9 cellular contexts compared by ENCODE assay signal in the genomic region with DNA sequence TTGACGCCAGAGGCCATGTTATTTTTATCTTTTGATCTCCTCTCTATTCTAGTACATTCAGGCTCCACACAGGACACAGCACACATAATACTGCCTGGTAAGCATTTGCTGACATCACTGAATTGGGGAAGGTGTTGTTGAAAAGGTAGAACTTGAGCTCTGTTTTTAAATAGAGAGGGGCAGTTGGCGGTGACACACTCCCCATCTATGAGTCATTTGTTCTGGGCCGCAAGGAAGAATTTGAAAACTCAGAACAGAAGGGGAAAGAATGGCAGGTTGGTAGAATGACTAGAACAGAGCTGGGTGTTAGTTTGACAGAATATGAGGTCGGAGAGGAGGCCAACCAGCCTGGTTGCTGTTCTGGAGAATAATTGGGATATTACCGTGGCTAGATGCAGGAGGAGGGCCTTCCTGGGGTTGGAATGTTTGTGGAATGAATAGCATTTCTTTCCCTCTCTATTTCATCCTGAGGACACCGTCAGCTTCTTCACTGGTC. TPM values are rescaled to one million over a fixed set of nuclear protein-coding genes. Genes with fewer than 3 reads are reported as not detected.
A peak's percentile ranks its signal among the peaks of the same experiment; 100 is the strongest.
DNase-seq lines count a peak whose midpoint lies in the region; ATAC-seq and TF ChIP-seq lines count a peak whose summit lies in the region.
"Had no signal": no experiment of that assay in that cellular context is flagged by ENCODE, and none has a peak within 500 bp of the region (broad histone marks: within the 10 kb centered on the region; RNA-seq: fewer than 3 reads in every experiment).

No MANE protein-coding gene starts in this region.

- POLR2A ChIA-PET in GM10248 (lab: Yijun Ruan, JAX) = no interaction called here

- intact Hi-C loops in lower lobe of right lung (cut with DNase I) = no loop called here
- intact Hi-C loops in aorta (cut with DNase I) = no loop called here

- no peaks in the 10 kb centered on the region for H3K36me3 ChIP-seq in lower lobe of right lung
- no peaks in the 10 kb centered on the region for H3K36me3 ChIP-seq in aorta (ENCODE audit: control insufficient read depth in 1 of 2, insufficient read depth in 2 of 2, low read length in 1 of 2)

- in situ Hi-C loops in astrocyte of the spinal cord (cut with HindIII; ENCODE audit: low sequenced_read_pairs) = no loop called here

- ATAC-seq in lower lobe of right lung = peak; percentile 34 to 72
- peak; percentile 44 for ATAC-seq in aorta (ENCODE audit: low FRiP score)

- no peaks in the 10 kb centered on the region for H3K27me3 ChIP-seq in lower lobe of right lung (ENCODE audit: low read depth)
- no peaks in the 10 kb centered on the region for H3K27me3 ChIP-seq in aorta (ENCODE audit: control insufficient read depth in 1 of 2, insufficient read depth in 2 of 2, low read length in 1 of 2)

- CTCF ChIA-PET in GM10248 (lab: Yijun Ruan, JAX) = interaction anchor here (0.8 to 2.2 kb wide), 6 partner anchors 11 to 236 kb away, joined by 3 to 7 read pairs (median 3); no protein-coding TSS in a partner anchor

- TF ChIP-seq CTCF in astrocyte of the spinal cord (IDR thresholded peaks at IDR 0.05; ENCODE audit: low read depth, low read length) (no peak), lower lobe of right lung (IDR thresholded peaks at IDR 0.05) (no peak), GM10248 (IDR thresholded peaks at IDR 0.05; ENCODE audit: control extremely low read depth, extremely low read depth, low read depth, missing control alignments) (no peak)

- peaks cover 22% of the 10 kb centered on the region for H3K4me1 ChIP-seq in lower lobe of right lung
- peaks cover 0 to 2% of the 10 kb centered on the region in 2 donors for H3K4me1 ChIP-seq in aorta (ENCODE audit: control insufficient read depth in 1 of 2, insufficient read depth in 2 of 2, low read length in 2 of 2)

- H3K9me3 ChIP-seq in lower lobe of right lung = no peaks in the 10 kb centered on the region
- no peaks in the 10 kb centered on the region for H3K9me3 ChIP-seq in aorta (ENCODE audit: control insufficient read depth, low read length)

- peak; percentile 7 for DNase-seq in stimulated activated CD4-positive, alpha-beta T cell treated with anti-CD3 and anti-CD28 coated beads, Interleukin-1b, Interleukin-23, amount 100 ng/mL, for 48 hours
- no peak for DNase-seq in stimulated activated CD4-positive, alpha-beta T cell treated with anti-CD3 and anti-CD28 coated beads, Interleukin-2, amount 100 ng/mL, for 48 hours
- DNase-seq in astrocyte of the spinal cord (ENCODE audit: low read depth, low spot score) (peak; percentile 90), lower lobe of right lung (no peak), aorta (no peak), GM10248 (ENCODE audit: extremely low spot score) (no peak), ecto neural progenitor cell (ENCODE audit: low spot score) (no peak), iPS-NIHi7 (ENCODE audit: extremely low spot score) (no peak)
- DNase-seq: MM.1S had no signal

- H3K4me3 ChIP-seq in astrocyte of the spinal cord (ENCODE audit: low read depth, low read length) (no peak overlapping the region), lower lobe of right lung (no peak overlapping the region), aorta (ENCODE audit: low read length in 2 of 2) (no peak overlapping the region)

- H3K27ac ChIP-seq in lower lobe of right lung (peak overlapping the region; percentile 44), aorta (ENCODE audit: low read depth in 1 of 2, low read length in 2 of 2) (peak overlapping the region; percentile 84 to 96)

- 6 to 8% methylated on average over 6 of the region's 6 CpGs for WGBS in aorta, 2 donors

RNA-seq across cellular contexts. Expression of gene ERRFI1, which starts 52.1 kb away (rescaled TPM):
- total RNA-seq in lower lobe of right lung (65.1 TPM), aorta (100 to 1,000 TPM; 153 to 258 TPM)
- 10 to 100 TPM; 33.3 to 87.6 TPM for polyA plus RNA-seq in aorta

Comparison
In these comparisons a context has a peak if more than half of its experiments do, and no peak if none do; other contexts are left out.
1. DNase-seq: peak in stimulated activated CD4-positive, alpha-beta T cell treated with anti-CD3 and anti-CD28 coated beads, Interleukin-1b, Interleukin-23, amount 100 ng/mL, for 48 hours (single experiment) and astrocyte of the spinal cord (single experiment); none in stimulated activated CD4-positive, alpha-beta T cell treated with anti-CD3 and anti-CD28 coated beads, Interleukin-2, amount 100 ng/mL, for 48 hours (0 of 2), lower lobe of right lung (single experiment), aorta (0 of 2), GM10248 (single experiment), ecto neural progenitor cell (single experiment) and iPS-NIHi7 (single experiment).